Comparison of ENCODE assay signal across 8 cellular contexts in the genomic region with DNA sequence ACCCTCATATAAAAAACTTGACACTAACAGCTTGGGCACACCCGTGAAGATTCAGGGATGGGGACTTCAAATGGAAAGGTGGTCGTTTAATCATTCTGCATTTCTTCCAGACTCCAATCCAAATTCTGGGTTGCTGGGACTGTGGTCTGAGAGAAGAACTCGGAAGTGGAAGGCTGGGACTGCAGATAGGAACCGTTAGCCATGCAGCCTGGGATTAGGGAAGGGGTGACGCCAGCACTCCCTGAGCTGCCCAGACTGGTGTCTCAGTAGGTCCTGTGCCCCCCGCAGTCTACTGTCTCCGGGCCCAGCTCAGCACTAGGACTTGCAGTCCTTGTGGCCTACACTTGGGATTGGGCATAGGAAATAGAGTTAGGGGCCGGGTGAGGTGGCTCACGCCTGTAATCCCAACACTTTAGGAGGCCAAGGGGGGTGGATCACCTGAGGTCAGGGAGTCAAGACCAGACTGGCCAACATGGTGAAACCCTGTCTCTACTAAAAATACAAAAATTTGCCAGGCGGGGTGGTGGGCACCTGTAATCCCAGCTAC. TPM values are rescaled to one million over a fixed set of nuclear protein-coding genes. Genes with fewer than 3 reads are reported as not detected.
DNase-seq lines count a peak whose midpoint lies in the region; ATAC-seq and TF ChIP-seq lines count a peak whose summit lies in the region.

No MANE protein-coding gene starts in this region.

- 31 to 48% methylated on average over 8 to 10 of the region's 10 CpGs for whole genome bisulfite sequencing in body of pancreas, 2 donors
- 17 to 29% methylated on average over 10 of the region's 10 CpGs for WGBS in lung, 2 donors

- H3K4me3 ChIP-seq in body of pancreas (peak overlapping the region in 1 of 2 donors; percentile 35), lung (peak overlapping the region; percentile 75), upper lobe of right lung (peak overlapping the region; percentile 86)

- H3K4me1 Mint-ChIP-seq in activated T-cell treated with anti-CD3 and anti-CD28 coated beads, Interleukin-2, amount 50 U/mL, for 4 hours (ENCODE audit: low read depth): peaks cover 71% of the 10 kb centered on the region

- TF ChIP-seq POLR2A in body of pancreas (IDR thresholded peaks at IDR 0.05): no peak

- no peak for ATAC-seq in activated T-cell treated with anti-CD3 and anti-CD28 coated beads, Interleukin-2, amount 50 U/mL, for 4 hours
- ATAC-seq in body of pancreas: no peak
- ATAC-seq in lung (ENCODE audit: insufficient read depth, low FRiP score): no peak
- ATAC-seq in upper lobe of right lung: no peak

- no peaks in the 10 kb centered on the region for H3K27me3 ChIP-seq in body of pancreas
- H3K27me3 ChIP-seq in lung (ENCODE audit: control insufficient read depth, insufficient read depth): no peaks in the 10 kb centered on the region
- no peaks in the 10 kb centered on the region for H3K27me3 ChIP-seq in upper lobe of right lung

- H3K36me3 ChIP-seq in body of pancreas (replicated peaks in 1 of 2; ENCODE audit: insufficient read depth in 1 of 2, low read depth in 2 of 2): peaks cover 9% of the 10 kb centered on the region in 2 donors
- peaks cover 8 to 14% of the 10 kb centered on the region in 2 donors for H3K36me3 ChIP-seq in lung (ENCODE audit: control insufficient read depth in 2 of 2, insufficient read depth in 2 of 2, low read length in 2 of 2)
- H3K36me3 ChIP-seq in upper lobe of right lung: peaks cover 28% of the 10 kb centered on the region

- H3K36me3 Mint-ChIP-seq in activated T-cell treated with anti-CD3 and anti-CD28 coated beads, Interleukin-2, amount 50 U/mL, for 4 hours (ENCODE audit: insufficient read depth): peaks cover 18% of the 10 kb centered on the region

- no peak for DNase-seq in activated T-cell treated with anti-CD3 and anti-CD28 coated beads, Interleukin-2, amount 50 U/mL, for 4 hours
- DNase-seq in activated T-cell treated with anti-CD3 and anti-CD28 coated beads, Interleukin-2, amount 50 U/mL, for 1 hour: no peak
- DNase-seq in body of pancreas: peak in 1 of 4 donors; percentile 18
- DNase-seq in lung (ENCODE audit: low spot score): no peak
- DNase-seq in upper lobe of right lung: no peak
- DNase-seq in Ammon's horn (ENCODE audit: low spot score): no peak
- no peak for DNase-seq in amygdala (lab: John Stamatoyannopoulos, UW)
- DNase-seq in NCI-H1105 treated with DMSO at 0.1 percent for 48 hours (lab: John Stamatoyannopoulos, UW): no peak

- H3K27me3 Mint-ChIP-seq in activated T-cell treated with anti-CD3 and anti-CD28 coated beads, Interleukin-2, amount 50 U/mL, for 4 hours (ENCODE audit: low read depth): no peaks in the 10 kb centered on the region

- H3K4me1 ChIP-seq in body of pancreas (peaks cover 58% of the 10 kb centered on the region), lung (ENCODE audit: control insufficient read depth in 2 of 2, insufficient read depth in 2 of 2, low read length in 2 of 2) (peaks cover 0 to 17% of the 10 kb centered on the region in 2 donors), upper lobe of right lung (peaks cover 55% of the 10 kb centered on the region)

- peak overlapping the region; percentile 98 for H3K4me3 Mint-ChIP-seq in activated T-cell treated with anti-CD3 and anti-CD28 coated beads, Interleukin-2, amount 50 U/mL, for 4 hours

- H3K27ac ChIP-seq in body of pancreas (peak overlapping the region; percentile 86 to 93 (median 90)), lung (ENCODE audit: low read depth in 1 of 2, low read length in 1 of 2) (peak overlapping the region; percentile 87 to 98), upper lobe of right lung (peak overlapping the region; percentile 92)

- H3K9me3 ChIP-seq in body of pancreas (no peaks in the 10 kb centered on the region), lung (ENCODE audit: control insufficient read depth in 2 of 2, insufficient read depth in 1 of 2, low read length in 1 of 2) (no peaks in the 10 kb centered on the region), upper lobe of right lung (no peaks in the 10 kb centered on the region)

- TF ChIP-seq CTCF in body of pancreas (IDR thresholded peaks at IDR 0.05): no peak
- TF ChIP-seq CTCF in lung (IDR thresholded peaks at IDR 0.05; ENCODE audit: control extremely low read depth, extremely low read depth): no peak
- TF ChIP-seq CTCF in upper lobe of right lung (IDR thresholded peaks at IDR 0.05): no peak

- H3K9me3 Mint-ChIP-seq in activated T-cell treated with anti-CD3 and anti-CD28 coated beads, Interleukin-2, amount 50 U/mL, for 4 hours: no peaks in the 10 kb centered on the region

- intact Hi-C loops in body of pancreas (cut with DNase I): no loop called here
- intact Hi-C loops in upper lobe of right lung (cut with DNase I): no loop called here

RNA-seq across cellular contexts. Expression of gene CLIC1, which starts 0.5 kb away (rescaled TPM):
- 100 to 1,000 TPM; 344 to 370 (median 353) TPM for total RNA-seq in activated T-cell treated with anti-CD3 and anti-CD28 coated beads, Interleukin-2, amount 50 U/mL, for 4 hours
- total RNA-seq in body of pancreas: 10 to 100 TPM; 68.9 to 92.9 TPM
- total RNA-seq in lung: 100 to 1,000 TPM; 231 to 368 TPM
- 100 to 1,000 TPM; 387 to 763 TPM for polyA plus RNA-seq in lung
- total RNA-seq in upper lobe of right lung: 286 TPM

RNA-seq across cellular contexts. Expression of gene MSH5, which starts 3.0 kb away (rescaled TPM):
- 10 to 100 TPM; 30.9 to 35.4 (median 34.3) TPM for total RNA-seq in activated T-cell treated with anti-CD3 and anti-CD28 coated beads, Interleukin-2, amount 50 U/mL, for 4 hours
- total RNA-seq in body of pancreas (10 to 100 TPM in 1 of 2 donors, 1 to 10 TPM in 1; 6.7 to 12.9 TPM), lung (10 to 100 TPM; 11.6 to 17.8 TPM), upper lobe of right lung (11.2 TPM)
- polyA plus RNA-seq in lung: 10 to 100 TPM in 1 of 2 donors, 1 to 10 TPM in 1; 4.5 to 15.1 TPM

RNA-seq across cellular contexts. Expression of gene DDAH2, which starts 7.7 kb away (rescaled TPM):
- 1 to 10 TPM; 3.4 to 3.9 (median 3.5) TPM for total RNA-seq in activated T-cell treated with anti-CD3 and anti-CD28 coated beads, Interleukin-2, amount 50 U/mL, for 4 hours
- total RNA-seq in body of pancreas (10 to 100 TPM; 23.6 to 40.5 TPM), lung (10 to 100 TPM; 60.3 to 80.0 TPM), upper lobe of right lung (71.2 TPM)
- 100 to 1,000 TPM; 103 to 130 TPM for polyA plus RNA-seq in lung

RNA-seq across cellular contexts. Expression of gene MPIG6B, which starts 13.7 kb away (rescaled TPM):
- total RNA-seq in activated T-cell treated with anti-CD3 and anti-CD28 coated beads, Interleukin-2, amount 50 U/mL, for 4 hours: under 1 TPM in 2 of 3 donors, not detected in 1; 0.33 to 0.55 TPM
- total RNA-seq in body of pancreas: not detected
- 1 to 10 TPM in 1 of 2 donors, under 1 TPM in 1; 0.64 to 1.1 TPM for total RNA-seq in lung
- 1 to 10 TPM in 1 of 2 donors, under 1 TPM in 1; 0.45 to 2.3 TPM for polyA plus RNA-seq in lung
- total RNA-seq in upper lobe of right lung: 1.1 TPM

RNA-seq across cellular contexts. Expression of gene LY6G6C, which starts 15.3 kb away (rescaled TPM):
- not detected for total RNA-seq in activated T-cell treated with anti-CD3 and anti-CD28 coated beads, Interleukin-2, amount 50 U/mL, for 4 hours
- total RNA-seq in body of pancreas (not detected), lung (not detected), upper lobe of right lung (not detected)
- polyA plus RNA-seq in lung: under 1 TPM; 0.14 to 0.16 TPM

Comparison
In these comparisons a context has a peak if more than half of its experiments do, and no peak if none do; other contexts are left out.
1. RNA of gene DDAH2, which starts 7.7 kb away (total RNA-seq): 60.3 to 80.0 TPM in lung, 71.2 TPM in upper lobe of right lung (single experiment) and 23.6 to 40.5 TPM in body of pancreas; 3.4 to 3.9 TPM in activated T-cell treated with anti-CD3 and anti-CD28 coated beads, Interleukin-2, amount 50 U/mL, for 4 hours; every median in the first group is over 4 times any median in the second.
2. Peak in every context shown above with its lines, with median percentiles within 50 percentile points of each other: H3K27ac ChIP-seq.